ENCODE assay signal across 20 cellular contexts in genomic region chr5:11573140-11573800, GRCh38.
"Had no signal": no experiment of that assay in that cellular context is flagged by ENCODE, and none has a peak within 500 bp of the region (broad histone marks: within the 10 kb centered on the region; RNA-seq: fewer than 3 reads in every experiment).

No MANE protein-coding gene starts in this region.

- ATAC-seq: K562 had no signal

- DNase-seq: Kasumi-1, MV-4-11, NCI-H1048, NCI-H1105, NCI-H1417, NCI-H1436 treated with DMSO at 0.1 percent for 48 hours, NCI-H1694, NCI-H187 treated with DMSO at 0.1 percent for 48 hours, NCI-H2029 treated with DMSO at 0.1 percent for 48 hours, NCI-H2171 treated with DMSO at 0.1 percent for 48 hours, NCI-H345, NCI-H510A, NCI-H524 treated with DMSO at 0.1 percent for 48 hours, NCI-H69, NCI-H774, RPMI8226, SHP77, SK-N-SH had no signal

- H3K4me2 ChIP-seq: KMS-11, SK-N-SH had no signal

- H3K9me2 ChIP-seq: SK-N-SH had no signal

- H3K9me3 ChIP-seq: SK-N-SH had no signal

- H3K4me3 ChIP-seq: K562 had no signal

- H3K9ac ChIP-seq: KMS-11, SK-N-SH had no signal

- H3K27ac ChIP-seq: KMS-11 had no signal
